In genomic region chr10:91681361-91682276, GRCh38 we compare ENCODE assay signal across 15 cellular contexts. TPM values are rescaled to one million over a fixed set of nuclear protein-coding genes. Genes with fewer than 3 reads are reported as not detected.
DNase-seq lines count a peak whose midpoint lies in the region; ATAC-seq and TF ChIP-seq lines count a peak whose summit lies in the region.
"Had no signal": no experiment of that assay in that cellular context is flagged by ENCODE, and none has a peak within 500 bp of the region (broad histone marks: within the 10 kb centered on the region; RNA-seq: fewer than 3 reads in every experiment).

No MANE protein-coding gene starts in this region.

- H3K27ac Mint-ChIP-seq in stimulated activated naive CD8-positive, alpha-beta T cell treated with anti-CD3 and anti-CD28 coated beads, Interleukin-15, amount 100 ng/mL, for 72 hours, result peak overlapping the region in 1 of 2 donors; percentile 72
- H3K27ac Mint-ChIP-seq in naive thymus-derived CD4-positive, alpha-beta T cell, result no peak overlapping the region
- H3K27ac Mint-ChIP-seq: endodermal cell, immature natural killer cell had no signal

- H3K27ac ChIP-seq in cingulate gyrus (ENCODE audit: low read depth, low read length), result peak overlapping the region; percentile 14
- no peak overlapping the region for H3K27ac ChIP-seq in psoas muscle
- H3K27ac ChIP-seq in naive thymus-derived CD4-positive, alpha-beta T cell (ENCODE audit: low read depth, low read length), result no peak overlapping the region
- H3K27ac ChIP-seq: ovary, vagina had no signal

- CTCF ChIA-PET in naive thymus-derived CD4-positive, alpha-beta T cell (lab: Charles Lee), result no interaction called here

- no peaks in the 10 kb centered on the region for H3K36me3 Mint-ChIP-seq in naive thymus-derived CD4-positive, alpha-beta T cell
- H3K36me3 Mint-ChIP-seq: immature natural killer cell had no signal

- no peaks in the 10 kb centered on the region for H3K4me1 Mint-ChIP-seq in stimulated activated naive CD8-positive, alpha-beta T cell treated with anti-CD3 and anti-CD28 coated beads, Interleukin-15, amount 100 ng/mL, for 72 hours
- peaks cover 0 to 3% (median 0%) of the 10 kb centered on the region in 7 donors for H3K4me1 Mint-ChIP-seq in naive thymus-derived CD4-positive, alpha-beta T cell
- H3K4me1 Mint-ChIP-seq: immature natural killer cell had no signal

- H3K4me3 ChIP-seq in psoas muscle, result no peak overlapping the region
- no peak overlapping the region for H3K4me3 ChIP-seq in naive thymus-derived CD4-positive, alpha-beta T cell (ENCODE audit: low read length)
- H3K4me3 ChIP-seq: ovary, vagina had no signal

- ATAC-seq in psoas muscle, result peak; percentile 24 to 82 (median 64)
- no peak for ATAC-seq in stimulated activated naive CD8-positive, alpha-beta T cell treated with anti-CD3 and anti-CD28 coated beads, Interleukin-15, amount 100 ng/mL, for 72 hours
- ATAC-seq in GM19023 (IDR thresholded peaks at IDR 0.05; ENCODE audit: unreplicated experiment), result no peak
- ATAC-seq in naive thymus-derived CD4-positive, alpha-beta T cell, result no peak

- no peaks in the 10 kb centered on the region for H3K9me3 ChIP-seq in psoas muscle
- H3K9me3 ChIP-seq in naive thymus-derived CD4-positive, alpha-beta T cell (ENCODE audit: control insufficient read depth in 2 of 3, low read length in 3 of 3), result no peaks in the 10 kb centered on the region
- H3K9me3 ChIP-seq: ovary, vagina had no signal

- no peaks in the 10 kb centered on the region for H3K4me1 ChIP-seq in psoas muscle
- no peaks in the 10 kb centered on the region for H3K4me1 ChIP-seq in naive thymus-derived CD4-positive, alpha-beta T cell (ENCODE audit: control insufficient read depth in 2 of 2, insufficient read depth in 2 of 2, low read length in 2 of 2)
- H3K4me1 ChIP-seq: vagina had no signal

- no peaks in the 10 kb centered on the region for H3K27me3 Mint-ChIP-seq in stimulated activated naive CD8-positive, alpha-beta T cell treated with anti-CD3 and anti-CD28 coated beads, Interleukin-15, amount 100 ng/mL, for 72 hours
- H3K27me3 Mint-ChIP-seq in naive thymus-derived CD4-positive, alpha-beta T cell, result peaks cover 0 to 5% (median 4%) of the 10 kb centered on the region in 5 donors

- DNase-seq in NCI-H345 (lab: John Stamatoyannopoulos, UW), result peak; percentile 51
- DNase-seq in NCI-H345 treated with DMSO at 0.1 percent for 48 hours (lab: John Stamatoyannopoulos, UW; ENCODE audit: unreplicated experiment), result no peak
- peak; percentile 59 for DNase-seq in NCI-H2171 treated with DMSO at 0.1 percent for 48 hours (lab: John Stamatoyannopoulos, UW)
- no peak for DNase-seq in psoas muscle
- DNase-seq in stimulated activated naive CD8-positive, alpha-beta T cell treated with anti-CD3 and anti-CD28 coated beads, Interleukin-15, amount 100 ng/mL, for 72 hours, result no peak
- DNase-seq in naive thymus-derived CD4-positive, alpha-beta T cell, result no peak
- DNase-seq: activated CD4-positive, CD25-positive, alpha-beta regulatory T cell; activated naive CD4-positive, alpha-beta T cell treated with Interleukin-2 at 50 U/mL for 16 hours; endodermal cell; immature natural killer cell; OCI-M1 had no signal

- POLR2A ChIA-PET in naive thymus-derived CD4-positive, alpha-beta T cell (lab: Charles Lee), result no interaction called here

- WGBS in psoas muscle, 3 donors, result 61 to 67% (median 64%) methylated on average over 12 of the region's 12 CpGs

- H3K4me3 Mint-ChIP-seq in stimulated activated naive CD8-positive, alpha-beta T cell treated with anti-CD3 and anti-CD28 coated beads, Interleukin-15, amount 100 ng/mL, for 72 hours, result no peak overlapping the region
- H3K4me3 Mint-ChIP-seq in naive thymus-derived CD4-positive, alpha-beta T cell, result no peak overlapping the region
- H3K4me3 Mint-ChIP-seq: endodermal cell, immature natural killer cell had no signal

- no peaks in the 10 kb centered on the region for H3K9me3 Mint-ChIP-seq in stimulated activated naive CD8-positive, alpha-beta T cell treated with anti-CD3 and anti-CD28 coated beads, Interleukin-15, amount 100 ng/mL, for 72 hours
- H3K9me3 Mint-ChIP-seq in naive thymus-derived CD4-positive, alpha-beta T cell, result no peaks in the 10 kb centered on the region
- H3K9me3 Mint-ChIP-seq: endodermal cell, immature natural killer cell had no signal

- no peaks in the 10 kb centered on the region for H3K27me3 ChIP-seq in psoas muscle (ENCODE audit: insufficient read depth in 3 of 3, low read length in 2 of 3)
- H3K27me3 ChIP-seq in naive thymus-derived CD4-positive, alpha-beta T cell (ENCODE audit: control insufficient read depth in 2 of 2, insufficient read depth in 2 of 2, low read length in 2 of 2), result no peaks in the 10 kb centered on the region
- H3K27me3 ChIP-seq: ovary, vagina had no signal

- intact Hi-C loops in psoas muscle (cut with DNase I), result no loop called here
- intact Hi-C loops in naive thymus-derived CD4-positive, alpha-beta T cell (cut with micrococcal nuclease), result no loop called here

- H3K36me3 ChIP-seq in psoas muscle (ENCODE audit: insufficient read depth in 1 of 2, low read depth in 1 of 2), result no peaks in the 10 kb centered on the region
- H3K36me3 ChIP-seq in naive thymus-derived CD4-positive, alpha-beta T cell (ENCODE audit: control insufficient read depth in 2 of 3, insufficient read depth in 3 of 3, low read length in 3 of 3), result no peaks in the 10 kb centered on the region
- H3K36me3 ChIP-seq: ovary, vagina had no signal

- TF ChIP-seq CTCF in psoas muscle (IDR thresholded peaks at IDR 0.05), result no peak

RNA-seq across cellular contexts. Expression of gene PPP1R3C, which starts 48.7 kb away (rescaled TPM):
- 100 to 1,000 TPM in 3 of 4 donors, 10 to 100 TPM in 1; 89.6 to 359 (median 280) TPM for total RNA-seq in psoas muscle
- 100 to 1,000 TPM in 1 of 3 donors, 10 to 100 TPM in 2; 38.5 to 111 (median 59.1) TPM for polyA plus RNA-seq in psoas muscle
- total RNA-seq in naive thymus-derived CD4-positive, alpha-beta T cell, result under 1 TPM in 1 of 5 experiments, not detected in 4; 0.15 TPM
- not detected for polyA plus RNA-seq in naive thymus-derived CD4-positive, alpha-beta T cell
- polyA plus RNA-seq: immature natural killer cell had no signal

Comparison
In these comparisons a context has a peak if more than half of its experiments do, and no peak if none do; other contexts are left out.
1. DNase-seq: peak in NCI-H345 (single experiment) and NCI-H2171 treated with DMSO at 0.1 percent for 48 hours (single experiment); none in NCI-H345 treated with DMSO at 0.1 percent for 48 hours (single experiment), psoas muscle (0 of 2), stimulated activated naive CD8-positive, alpha-beta T cell treated with anti-CD3 and anti-CD28 coated beads, Interleukin-15, amount 100 ng/mL, for 72 hours (0 of 2) and naive thymus-derived CD4-positive, alpha-beta T cell (0 of 9).
2. ATAC-seq: peak in psoas muscle (4 of 4); none in stimulated activated naive CD8-positive, alpha-beta T cell treated with anti-CD3 and anti-CD28 coated beads, Interleukin-15, amount 100 ng/mL, for 72 hours (single experiment), GM19023 (single experiment) and naive thymus-derived CD4-positive, alpha-beta T cell (single experiment).
3. RNA of gene PPP1R3C, which starts 48.7 kb away (total RNA-seq): 89.6 to 359 TPM in psoas muscle; 0.15 TPM in naive thymus-derived CD4-positive, alpha-beta T cell; every median in the first group is over 10 times any median in the second.